Comparison of ENCODE assay signal across 1 cellular context in the genomic region with DNA sequence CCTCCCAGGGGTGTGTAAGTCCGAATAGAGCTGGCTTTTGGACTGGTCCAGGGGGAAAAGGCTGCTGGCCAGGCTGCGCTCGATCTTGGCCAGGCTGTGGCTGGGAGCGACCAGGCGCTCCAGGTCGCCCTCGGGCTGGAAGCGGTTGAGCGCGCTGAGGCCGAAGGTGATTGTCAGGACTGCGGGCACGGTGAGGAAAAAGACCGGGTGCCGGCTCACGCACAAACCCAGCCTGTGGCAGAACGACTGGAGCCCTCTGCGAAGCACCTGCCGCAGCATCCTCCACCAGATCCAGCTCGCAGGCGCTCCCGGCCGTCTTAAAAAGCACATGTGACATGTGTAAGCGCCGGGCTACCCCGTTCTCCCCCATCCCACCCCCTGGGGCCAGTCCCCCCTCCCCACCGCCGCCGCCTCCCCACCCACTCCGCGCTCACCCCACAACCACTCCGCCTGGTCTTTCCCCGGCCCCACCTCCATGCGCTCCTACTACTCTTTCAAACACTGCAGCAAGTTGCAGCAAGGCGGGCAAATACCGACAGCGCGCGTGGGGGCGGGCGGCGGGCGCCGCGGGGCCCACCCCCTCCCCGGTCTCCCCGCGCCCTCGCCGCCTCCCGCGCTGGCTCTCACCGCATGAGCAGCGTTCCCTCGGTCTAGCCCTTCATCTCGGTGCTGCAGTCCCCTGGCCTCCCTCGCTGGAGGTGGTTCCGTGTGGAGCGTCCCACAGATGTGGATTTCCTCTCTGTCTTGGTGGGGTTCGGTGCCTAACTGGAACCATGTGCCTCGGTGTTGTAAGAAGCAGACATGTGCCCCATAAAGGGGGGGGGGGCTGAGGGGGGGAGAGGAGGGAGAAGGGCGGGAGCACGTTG.
TF ChIP-seq lines count a peak whose summit lies in the region.

No MANE protein-coding gene starts in this region.

TF ChIP-seq in IMR-90, 13 proteins besides CTCF, POLR2A, EP300 and RAD21 (continued from another document):
- TF ChIP-seq, protein P1, sequence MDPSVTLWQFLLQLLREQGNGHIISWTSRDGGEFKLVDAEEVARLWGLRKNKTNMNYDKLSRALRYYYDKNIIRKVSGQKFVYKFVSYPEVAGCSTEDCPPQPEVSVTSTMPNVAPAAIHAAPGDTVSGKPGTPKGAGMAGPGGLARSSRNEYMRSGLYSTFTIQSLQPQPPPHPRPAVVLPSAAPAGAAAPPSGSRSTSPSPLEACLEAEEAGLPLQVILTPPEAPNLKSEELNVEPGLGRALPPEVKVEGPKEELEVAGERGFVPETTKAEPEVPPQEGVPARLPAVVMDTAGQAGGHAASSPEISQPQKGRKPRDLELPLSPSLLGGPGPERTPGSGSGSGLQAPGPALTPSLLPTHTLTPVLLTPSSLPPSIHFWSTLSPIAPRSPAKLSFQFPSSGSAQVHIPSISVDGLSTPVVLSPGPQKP (IDR thresholded peaks at IDR 0.05; ENCODE audit: borderline replicate concordance, low read depth, low read length), result no peak
- TF ChIP-seq FOS (IDR thresholded peaks at IDR 0.05; ENCODE audit: low read depth, low read length) (no peak), CEBPB (IDR thresholded peaks at IDR 0.05; ENCODE audit: low read depth, low read length) (no peak), CHD1 (IDR thresholded peaks at IDR 0.05; ENCODE audit: low read depth, low read length) (no peak), MAZ (IDR thresholded peaks at IDR 0.05; ENCODE audit: borderline replicate concordance, low read depth, low read length) (no peak)
